10 cellular contexts compared by ENCODE assay signal in the genomic region with DNA sequence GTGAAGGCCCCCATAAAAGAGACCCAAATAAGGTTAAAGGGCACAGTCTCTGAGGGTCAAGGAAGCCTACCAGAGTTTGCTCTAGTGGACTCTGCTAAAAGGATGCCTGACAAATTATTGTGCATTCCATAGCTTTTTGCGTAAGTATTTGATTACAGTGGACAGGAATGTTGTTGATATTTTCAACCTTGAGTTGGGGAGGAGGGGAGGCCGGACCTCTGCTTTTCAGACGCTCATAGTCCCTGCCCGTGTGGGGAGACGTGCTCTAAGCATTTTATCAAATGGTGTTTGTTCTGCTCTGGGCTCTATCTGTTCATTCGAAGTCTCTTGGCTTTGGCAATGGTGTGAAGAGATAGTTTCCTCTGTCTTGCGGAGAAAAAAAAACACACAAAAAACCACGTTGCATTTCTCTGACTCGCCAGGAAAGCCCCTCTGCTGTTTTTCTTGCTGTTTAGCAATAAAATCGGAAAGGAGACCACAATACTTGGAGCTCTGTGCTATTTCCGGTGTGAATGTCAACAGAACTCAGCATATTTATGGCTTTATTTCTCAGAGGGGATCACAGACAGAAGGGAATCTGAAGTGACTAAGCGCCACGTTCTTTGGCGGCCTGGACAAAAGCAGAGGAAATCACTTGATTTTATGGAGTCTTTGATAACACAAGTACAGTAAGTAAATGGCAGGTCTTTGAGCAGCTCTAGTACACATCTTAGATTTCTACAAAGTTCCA.
DNase-seq lines count a peak whose midpoint lies in the region; ATAC-seq, FAIRE-seq and TF ChIP-seq lines count a peak whose summit lies in the region.
"Had no signal": no experiment of that assay in that cellular context is flagged by ENCODE, and none has a peak within 500 bp of the region (broad histone marks: within the 10 kb centered on the region; RNA-seq: fewer than 3 reads in every experiment).

No MANE protein-coding gene starts in this region.

- ATAC-seq in Panc1 (0 out of 2 replicates have a peak, but pooled peaks have one; percentile 48), HG03025 (IDR thresholded peaks at IDR 0.05; ENCODE audit: low FRiP score, unreplicated experiment) (no peak), GM18861 (IDR thresholded peaks at IDR 0.05; ENCODE audit: unreplicated experiment) (no peak)
- ATAC-seq in effector memory CD8-positive, alpha-beta T cell (replicated peaks), result peak; percentile 90
- ATAC-seq: gastroesophageal sphincter had no signal

- no peak overlapping the region for H4K8ac ChIP-seq in neuronal stem cell (ENCODE audit: low read depth, low read length)

- H3K4me3 Mint-ChIP-seq in effector memory CD8-positive, alpha-beta T cell, result peak overlapping the region; percentile 33 to 67

- no peak overlapping the region for H3K14ac ChIP-seq in neuronal stem cell (ENCODE audit: low read length)

- H3K9me3 Mint-ChIP-seq in effector memory CD8-positive, alpha-beta T cell, result no peaks in the 10 kb centered on the region

- H4K91ac ChIP-seq in neuronal stem cell (ENCODE audit: low read depth, low read length, poor library complexity), result no peak overlapping the region

- no peak for TF ChIP-seq POLR2A in GM12892 (IDR thresholded peaks at IDR 0.05; ENCODE audit: low read depth, low read length)

- intact Hi-C loops in Panc1 (cut with micrococcal nuclease; ENCODE audit: unreplicated experiment), result no loop called here

- POLR2A ChIA-PET in Panc1 (lab: Charles Lee), result interaction anchor here (0.6 kb wide), 1 partner anchor 781 kb away, joined by 3 read pairs; no protein-coding TSS in a partner anchor

- H3K27me3 ChIP-seq in Panc1 (ENCODE audit: control insufficient read depth, insufficient read depth, low read length), result no peaks in the 10 kb centered on the region
- no peaks in the 10 kb centered on the region for H3K27me3 ChIP-seq in neuronal stem cell (ENCODE audit: control insufficient read depth in 3 of 3, insufficient read depth in 3 of 3, low read depth in 1 of 3, low read length in 3 of 3)
- H3K27me3 ChIP-seq: gastroesophageal sphincter had no signal

- peaks cover 19 to 26% of the 10 kb centered on the region in 2 donors for H3K4me1 Mint-ChIP-seq in effector memory CD8-positive, alpha-beta T cell (ENCODE audit: low read depth in 2 of 2)

- no peak overlapping the region for H3K9ac ChIP-seq in neuronal stem cell (ENCODE audit: low read depth, low read length, poor library complexity)

- no peaks in the 10 kb centered on the region for H3K27me3 Mint-ChIP-seq in effector memory CD8-positive, alpha-beta T cell

- H2BK12ac ChIP-seq in neuronal stem cell (ENCODE audit: low read length), result no peak overlapping the region

- no peak overlapping the region for H3K18ac ChIP-seq in neuronal stem cell (ENCODE audit: low read length)

- peak overlapping the region; percentile 85 to 95 for H3K27ac Mint-ChIP-seq in effector memory CD8-positive, alpha-beta T cell

- BruUV-seq in Panc1 (replicated peaks; lab: Mats Ljungman, UMichigan), result no TSS peak

- H2BK5ac ChIP-seq in neuronal stem cell (ENCODE audit: low read length), result no peak overlapping the region

- no CpG with 5 or more reads among the region's 14 CpGs for WGBS in neuronal stem cell (ENCODE audit: extremely low coverage in 2 of 2, insufficient read length in 2 of 2, insufficient replicate concordance in 1 of 2), 2 donors

- peak overlapping the region; percentile 70 for H2AFZ ChIP-seq in neuronal stem cell (ENCODE audit: low read length)

- in situ Hi-C loops in Panc1 (cut with HindIII; ENCODE audit: low pct_unique_long_range_greater_than_20kb, low sequenced_read_pairs), result no loop called here

- no peak for FAIRE-seq in GM12892 (lab: Jason Lieb, UNC)

- no peaks in the 10 kb centered on the region for H3K79me1 ChIP-seq in neuronal stem cell (ENCODE audit: low read depth, low read length)

- CTCF ChIA-PET in Panc1 (lab: Charles Lee), result no interaction called here

- H3K36me3 Mint-ChIP-seq in effector memory CD8-positive, alpha-beta T cell (ENCODE audit: insufficient read depth), result no peaks in the 10 kb centered on the region

- H3K4ac ChIP-seq in neuronal stem cell (ENCODE audit: low read length), result no peak overlapping the region

- no peak overlapping the region for H2BK15ac ChIP-seq in neuronal stem cell (ENCODE audit: low read length)

- H3K4me2 ChIP-seq in neuronal stem cell (ENCODE audit: insufficient read depth, low read length, poor library complexity, severe bottlenecking), result no peak overlapping the region

- H3K36me3 ChIP-seq in Panc1 (ENCODE audit: control insufficient read depth, insufficient read depth, low read length) (no peaks in the 10 kb centered on the region), neuronal stem cell (replicated peaks in 1 of 2; ENCODE audit: control insufficient read depth in 2 of 2, insufficient read depth in 2 of 2, low read length in 2 of 2) (peaks cover 0 to 2% of the 10 kb centered on the region in 2 donors)
- H3K36me3 ChIP-seq: gastroesophageal sphincter had no signal

- H2BK120ac ChIP-seq in neuronal stem cell (ENCODE audit: low read depth, low read length), result no peak overlapping the region

- H3K4me1 ChIP-seq in Panc1 (ENCODE audit: control insufficient read depth, insufficient read depth, low read length), result peaks cover 6% of the 10 kb centered on the region; the same call in 1 of the 2 replicates
- peaks cover 3 to 17% of the 10 kb centered on the region in 2 donors for H3K4me1 ChIP-seq in neuronal stem cell (ENCODE audit: control insufficient read depth in 2 of 2, insufficient read depth in 1 of 2, low read depth in 1 of 2, low read length in 2 of 2)
- H3K4me1 ChIP-seq: gastroesophageal sphincter had no signal

- H3K9me3 ChIP-seq in Panc1 (ENCODE audit: control insufficient read depth, insufficient read depth, low read depth, low read length) (no peaks in the 10 kb centered on the region), neuronal stem cell (replicated peaks in 1 of 2; ENCODE audit: control insufficient read depth in 2 of 2, insufficient read depth in 1 of 2, low read depth in 1 of 2, low read length in 2 of 2) (no peaks in the 10 kb centered on the region)
- H3K9me3 ChIP-seq: gastroesophageal sphincter had no signal

- no peak overlapping the region for H2AK5ac ChIP-seq in neuronal stem cell (ENCODE audit: low read depth, low read length)

- H3K4me3 ChIP-seq in Panc1 (ENCODE audit: low read depth in 2 of 2, low read length in 2 of 2), result no peak overlapping the region
- H3K4me3 ChIP-seq in neuronal stem cell (ENCODE audit: low read length in 2 of 2), result no peak overlapping the region
- H3K4me3 ChIP-seq: gastroesophageal sphincter had no signal

- no peak overlapping the region for H3K23ac ChIP-seq in neuronal stem cell (ENCODE audit: low read depth, low read length, poor library complexity)

- DNase-seq in EH (ENCODE audit: low read depth), result peak; percentile 94
- no peak for DNase-seq in Panc1 (ENCODE audit: low read depth, low spot score)
- DNase-seq in effector memory CD8-positive, alpha-beta T cell, result peak; percentile 25 to 35 (median 28)
- DNase-seq in neuronal stem cell (ENCODE audit: low spot score), result no peak
- DNase-seq in NCI-H2029 treated with DMSO at 0.1 percent for 48 hours (lab: John Stamatoyannopoulos, UW), result no peak
- no peak for DNase-seq in GM12892 (ENCODE audit: insufficient read length)
- DNase-seq: stimulated activated CD4-positive, alpha-beta T cell treated with anti-CD3 and anti-CD28 coated beads, Interleukin-4, amount 100 ng/mL, for 24 hours had no signal

- H3K27ac ChIP-seq in Panc1 (ENCODE audit: low read length) (peak overlapping the region; percentile 6; the same call in 1 of the 2 replicates), neuronal stem cell (replicated peaks; ENCODE audit: low read length) (no peak overlapping the region)
- H3K27ac ChIP-seq: gastroesophageal sphincter had no signal

- TF ChIP-seq CTCF in Panc1 (IDR thresholded peaks at IDR 0.05), result no peak

Comparison
In these comparisons a context has a peak if more than half of its experiments do, and no peak if none do; other contexts are left out.
1. DNase-seq: peak in EH (single experiment) and effector memory CD8-positive, alpha-beta T cell (3 of 3); none in Panc1 (single experiment), neuronal stem cell (single experiment), NCI-H2029 treated with DMSO at 0.1 percent for 48 hours (single experiment) and GM12892 (single experiment).
2. ATAC-seq: peak in Panc1 (single experiment) and effector memory CD8-positive, alpha-beta T cell (single experiment); none in HG03025 (single experiment) and GM18861 (single experiment).